Comparison of ENCODE assay signal across 10 cellular contexts in the genomic region with DNA sequence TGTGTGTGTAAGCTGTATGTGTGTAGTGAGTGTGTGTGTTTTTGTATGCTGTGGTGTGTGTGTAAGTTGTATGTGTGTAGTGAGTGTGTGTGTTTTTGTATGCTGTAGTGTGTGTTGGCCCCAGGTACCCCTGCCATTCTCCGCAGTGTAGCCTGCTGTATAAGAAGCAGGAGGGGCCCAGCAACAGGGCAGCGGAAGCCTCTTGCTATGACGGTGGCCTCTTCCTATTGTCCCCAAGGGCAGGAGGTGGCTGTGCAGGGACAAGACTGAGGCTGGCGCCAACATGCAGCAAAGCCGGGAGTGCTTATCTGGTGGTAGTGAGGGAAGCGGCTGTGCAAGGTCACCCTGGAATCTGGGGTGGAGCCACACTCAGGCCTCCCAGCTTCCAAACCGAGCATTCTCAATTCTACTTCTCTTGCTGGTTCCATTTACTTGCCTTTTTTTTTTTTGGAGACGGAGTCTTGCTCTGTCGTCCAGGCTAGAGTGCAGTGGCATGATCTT. TPM values are rescaled to one million over a fixed set of nuclear protein-coding genes. Genes with fewer than 3 reads are reported as not detected.
A peak's percentile ranks its signal among the peaks of the same experiment; 100 is the strongest.
DNase-seq lines count a peak whose midpoint lies in the region; ATAC-seq and TF ChIP-seq lines count a peak whose summit lies in the region.
"Had no signal": no experiment of that assay in that cellular context is flagged by ENCODE, and none has a peak within 500 bp of the region (broad histone marks: within the 10 kb centered on the region; RNA-seq: fewer than 3 reads in every experiment).

No MANE protein-coding gene starts in this region.

- peaks cover 27% of the 10 kb centered on the region for H3K4me1 Mint-ChIP-seq in activated naive CD4-positive, alpha-beta T cell treated with anti-CD3 and anti-CD28 coated beads, Interleukin-2, amount 10 ng/mL, durations not matched to agents 7 days and 5 days

- peaks cover 29% of the 10 kb centered on the region for H3K4me1 ChIP-seq in colonic mucosa
- peaks cover 23% of the 10 kb centered on the region for H3K4me1 ChIP-seq in lower lobe of right lung

- no peak overlapping the region for H3K4me3 Mint-ChIP-seq in activated naive CD4-positive, alpha-beta T cell treated with anti-CD3 and anti-CD28 coated beads, Interleukin-2, amount 10 ng/mL, durations not matched to agents 7 days and 5 days
- H3K4me3 Mint-ChIP-seq: nephron; T-helper 1 cell treated with Interleukin-12 subunit alpha and Interleukin-12 subunit beta and Interleukin-4 antibody, amounts not matched to agents 30 μg/mL and 1 μg/mL, for 36 hours had no signal

- H3K4me3 ChIP-seq in colonic mucosa (no peak overlapping the region), lower lobe of right lung (no peak overlapping the region)

- H3K27me3 Mint-ChIP-seq in activated naive CD4-positive, alpha-beta T cell treated with anti-CD3 and anti-CD28 coated beads, Interleukin-2, amount 10 ng/mL, durations not matched to agents 7 days and 5 days = no peaks in the 10 kb centered on the region

- TF ChIP-seq CTCF in colonic mucosa (IDR thresholded peaks at IDR 0.05) (no peak), lower lobe of right lung (IDR thresholded peaks at IDR 0.05) (no peak)

- ATAC-seq in lower lobe of right lung = peak; percentile 67 to 71
- no peak for ATAC-seq in GM19351 (IDR thresholded peaks at IDR 0.05; ENCODE audit: unreplicated experiment)
- ATAC-seq in GM19463 (IDR thresholded peaks at IDR 0.05; ENCODE audit: unreplicated experiment) = no peak

- H3K9me3 Mint-ChIP-seq in activated naive CD4-positive, alpha-beta T cell treated with anti-CD3 and anti-CD28 coated beads, Interleukin-2, amount 10 ng/mL, durations not matched to agents 7 days and 5 days = no peaks in the 10 kb centered on the region
- H3K9me3 Mint-ChIP-seq: nephron; T-helper 1 cell treated with Interleukin-12 subunit alpha and Interleukin-12 subunit beta and Interleukin-4 antibody, amounts not matched to agents 30 μg/mL and 1 μg/mL, for 36 hours had no signal

- H3K27ac Mint-ChIP-seq in activated naive CD4-positive, alpha-beta T cell treated with anti-CD3 and anti-CD28 coated beads, Interleukin-2, amount 10 ng/mL, durations not matched to agents 7 days and 5 days = no peak overlapping the region
- H3K27ac Mint-ChIP-seq: nephron; T-helper 1 cell treated with Interleukin-12 subunit alpha and Interleukin-12 subunit beta and Interleukin-4 antibody, amounts not matched to agents 30 μg/mL and 1 μg/mL, for 36 hours had no signal

- H3K36me3 Mint-ChIP-seq in activated naive CD4-positive, alpha-beta T cell treated with anti-CD3 and anti-CD28 coated beads, Interleukin-2, amount 10 ng/mL, durations not matched to agents 7 days and 5 days = peaks cover 2% of the 10 kb centered on the region

- H3K36me3 ChIP-seq in colonic mucosa = no peaks in the 10 kb centered on the region
- H3K36me3 ChIP-seq in lower lobe of right lung = no peaks in the 10 kb centered on the region

- no peaks in the 10 kb centered on the region for H3K9me3 ChIP-seq in colonic mucosa
- no peaks in the 10 kb centered on the region for H3K9me3 ChIP-seq in lower lobe of right lung

- H3K27me3 ChIP-seq in colonic mucosa (no peaks in the 10 kb centered on the region), lower lobe of right lung (ENCODE audit: low read depth) (no peaks in the 10 kb centered on the region)

- DNase-seq in activated naive CD4-positive, alpha-beta T cell treated with anti-CD3 and anti-CD28 coated beads, Interleukin-2, amount 10 ng/mL, durations not matched to agents 7 days and 5 days = peak; percentile 48
- DNase-seq in activated naive CD4-positive, alpha-beta T cell treated with anti-CD3 and anti-CD28 coated beads, Interleukin-2, amount 50 U/mL, for 16 hours = no peak
- DNase-seq in colonic mucosa (peak; percentile 80), lower lobe of right lung (peak; percentile 73), iPS-NIHi7 (ENCODE audit: extremely low spot score) (no peak), OCI-M1 (lab: John Stamatoyannopoulos, UW) (no peak)

- CTCF ChIA-PET in activated naive CD4-positive, alpha-beta T cell treated with anti-CD3 and anti-CD28 coated beads, Interleukin-2, amount 10 ng/mL, durations not matched to agents 7 days and 5 days (lab: Charles Lee) = interaction anchor here (1.7 kb wide), 1 partner anchor 30 kb away, joined by 4 read pairs; no protein-coding TSS in a partner anchor

- H3K9ac ChIP-seq in colonic mucosa (ENCODE audit: low read depth in 2 of 2, low read length in 2 of 2) = peak overlapping the region; percentile 28 to 69

- intact Hi-C loops in colonic mucosa (cut with DNase I) = no loop called here
- intact Hi-C loops in lower lobe of right lung (cut with DNase I) = no loop called here

- H3K27ac ChIP-seq in colonic mucosa (peak overlapping the region; percentile 91), lower lobe of right lung (peak overlapping the region; percentile 54)

RNA-seq across cellular contexts. Expression of gene SPAAR, which starts 5.1 kb away (rescaled TPM):
- total RNA-seq in colonic mucosa (1 to 10 TPM; 1.1 to 2.6 TPM), lower lobe of right lung (11.9 TPM)

RNA-seq across cellular contexts. Expression of gene HRCT1, which starts 8.4 kb away (rescaled TPM):
- total RNA-seq in colonic mucosa = 10 to 100 TPM; 43.1 to 65.0 TPM
- 8.7 TPM for total RNA-seq in lower lobe of right lung

RNA-seq across cellular contexts. Expression of gene OR2S2, which starts 43.6 kb away (rescaled TPM):
- total RNA-seq in colonic mucosa (not detected), lower lobe of right lung (not detected)

RNA-seq across cellular contexts. Expression of gene OR13J1, which starts 44.2 kb away (rescaled TPM):
- total RNA-seq in colonic mucosa (not detected), lower lobe of right lung (not detected)

Comparison
In these comparisons a context has a peak if more than half of its experiments do, and no peak if none do; other contexts are left out.
1. DNase-seq: peak in activated naive CD4-positive, alpha-beta T cell treated with anti-CD3 and anti-CD28 coated beads, Interleukin-2, amount 10 ng/mL, durations not matched to agents 7 days and 5 days (single experiment), colonic mucosa (single experiment) and lower lobe of right lung (single experiment); none in activated naive CD4-positive, alpha-beta T cell treated with anti-CD3 and anti-CD28 coated beads, Interleukin-2, amount 50 U/mL, for 16 hours (single experiment), iPS-NIHi7 (single experiment) and OCI-M1 (single experiment).
2. ATAC-seq: peak in lower lobe of right lung (2 of 2); none in GM19351 (single experiment) and GM19463 (single experiment).